10 cellular contexts compared by ENCODE assay signal in genomic region chr5:109945097-109945678, GRCh38.
DNase-seq lines count a peak whose midpoint lies in the region; ATAC-seq and TF ChIP-seq lines count a peak whose summit lies in the region.
"Had no signal": no experiment of that assay in that cellular context is flagged by ENCODE, and none has a peak within 500 bp of the region (broad histone marks: within the 10 kb centered on the region; RNA-seq: fewer than 3 reads in every experiment).

No MANE protein-coding gene starts in this region.

- no peaks in the 10 kb centered on the region for H3K9me3 ChIP-seq in T-helper 17 cell (ENCODE audit: control insufficient read depth, low read length, poor library complexity, severe bottlenecking)
- H3K9me3 ChIP-seq in left lung: peaks cover 0 to 8% of the 10 kb centered on the region in 2 donors

- no peaks in the 10 kb centered on the region for H3K9me3 Mint-ChIP-seq in activated CD4-positive, alpha-beta T cell treated with anti-CD3 and anti-CD28 coated beads, Interleukin-2, amount 10 ng/mL, durations not matched to agents 24 days and 14 days

- H3K27ac Mint-ChIP-seq in activated CD4-positive, alpha-beta T cell treated with anti-CD3 and anti-CD28 coated beads, Interleukin-2, amount 10 ng/mL, durations not matched to agents 24 days and 14 days: no peak overlapping the region
- H3K27ac Mint-ChIP-seq in T-helper 17 cell: peak overlapping the region; percentile 46

- no peak for TF ChIP-seq CTCF in left lung (IDR thresholded peaks at IDR 0.05)

- peak overlapping the region; percentile 2 for H3K4me3 Mint-ChIP-seq in activated CD4-positive, alpha-beta T cell treated with anti-CD3 and anti-CD28 coated beads, Interleukin-2, amount 10 ng/mL, durations not matched to agents 24 days and 14 days
- H3K4me3 Mint-ChIP-seq in T-helper 17 cell: peak overlapping the region; percentile 41

- no peak overlapping the region for H3K27ac ChIP-seq in left lung

- H3K4me3 ChIP-seq in left lung: no peak overlapping the region

- H3K4me1 Mint-ChIP-seq in activated CD4-positive, alpha-beta T cell treated with anti-CD3 and anti-CD28 coated beads, Interleukin-2, amount 10 ng/mL, durations not matched to agents 24 days and 14 days: peaks cover 21% of the 10 kb centered on the region
- H3K4me1 Mint-ChIP-seq in T-helper 17 cell: peaks cover 7% of the 10 kb centered on the region

- ATAC-seq in HG03135 (IDR thresholded peaks at IDR 0.05; ENCODE audit: unreplicated experiment) (peak; percentile 73), T-helper 17 cell (no peak), left lung (no peak)

- no peaks in the 10 kb centered on the region for H3K36me3 ChIP-seq in left lung

- peaks cover 2% of the 10 kb centered on the region for H3K27me3 Mint-ChIP-seq in activated CD4-positive, alpha-beta T cell treated with anti-CD3 and anti-CD28 coated beads, Interleukin-2, amount 10 ng/mL, durations not matched to agents 24 days and 14 days
- H3K27me3 Mint-ChIP-seq in T-helper 17 cell: peaks cover 28% of the 10 kb centered on the region

- intact Hi-C loops in activated CD4-positive, alpha-beta T cell treated with anti-CD3 and anti-CD28 coated beads, Interleukin-2, amount 10 ng/mL, durations not matched to agents 24 days and 14 days (cut with micrococcal nuclease): loop anchor here (2.0 kb wide), 1 partner anchor 18 kb away; no protein-coding TSS in a partner anchor
- intact Hi-C loops in left lung (cut with DNase I): no loop called here

- no peaks in the 10 kb centered on the region for H3K4me1 ChIP-seq in left lung

- DNase-seq in activated CD4-positive, alpha-beta T cell treated with anti-CD3 and anti-CD28 coated beads, Interleukin-2, amount 10 ng/mL, durations not matched to agents 24 days and 14 days: peak; percentile 58
- DNase-seq in activated CD4-positive, alpha-beta T cell treated with anti-CD3 and anti-CD28 coated beads for 1 hour: no peak
- DNase-seq in T-helper 17 cell: no peak
- DNase-seq in renal cortical epithelial cell (ENCODE audit: low read depth): peak; percentile 94
- DNase-seq in inferior parietal cortex (ENCODE audit: extremely low spot score): no peak
- no peak for DNase-seq in left lung
- no peak for DNase-seq in Kasumi-1 (lab: John Stamatoyannopoulos, UW)
- DNase-seq: NCI-H2081 treated with DMSO at 0.1 percent for 48 hours, T-helper 9 cell had no signal

- H3K36me3 Mint-ChIP-seq in activated CD4-positive, alpha-beta T cell treated with anti-CD3 and anti-CD28 coated beads, Interleukin-2, amount 10 ng/mL, durations not matched to agents 24 days and 14 days (ENCODE audit: low read depth): no peaks in the 10 kb centered on the region
- peaks cover 2% of the 10 kb centered on the region for H3K36me3 Mint-ChIP-seq in T-helper 17 cell (ENCODE audit: low read depth)

- H3K27me3 ChIP-seq in left lung: no peaks in the 10 kb centered on the region

Comparison
In these comparisons a context has a peak if more than half of its experiments do, and no peak if none do; other contexts are left out.
1. DNase-seq: peak in activated CD4-positive, alpha-beta T cell treated with anti-CD3 and anti-CD28 coated beads, Interleukin-2, amount 10 ng/mL, durations not matched to agents 24 days and 14 days (single experiment) and renal cortical epithelial cell (single experiment); none in activated CD4-positive, alpha-beta T cell treated with anti-CD3 and anti-CD28 coated beads for 1 hour (single experiment), T-helper 17 cell (0 of 3), inferior parietal cortex (single experiment), left lung (0 of 2) and Kasumi-1 (0 of 2).